Comparison of ENCODE assay signal across 22 cellular contexts in genomic region chr12:104166465-104166864, GRCh38. TPM values are rescaled to one million over a fixed set of nuclear protein-coding genes. Genes with fewer than 3 reads are reported as not detected.
DNase-seq lines count a peak whose midpoint lies in the region; ATAC-seq and TF ChIP-seq lines count a peak whose summit lies in the region.
"Had no signal": no experiment of that assay in that cellular context is flagged by ENCODE, and none has a peak within 500 bp of the region (broad histone marks: within the 10 kb centered on the region; RNA-seq: fewer than 3 reads in every experiment).

No MANE protein-coding gene starts in this region.

- no peak overlapping the region for H2BK120ac ChIP-seq in mesenchymal stem cell (ENCODE audit: low read depth, low read length)

- H3K23ac ChIP-seq in mesenchymal stem cell (ENCODE audit: low read length in 2 of 2): no peak overlapping the region

- no peak for ATAC-seq in T-cell (replicated peaks in 1 of 4)
- ATAC-seq in HG03571 (IDR thresholded peaks at IDR 0.05; ENCODE audit: unreplicated experiment): no peak
- no peak for ATAC-seq in GM18511 (IDR thresholded peaks at IDR 0.05; ENCODE audit: unreplicated experiment)
- ATAC-seq: effector memory CD8-positive, alpha-beta T cell had no signal

- H3K4ac ChIP-seq in mesenchymal stem cell (ENCODE audit: low read depth in 1 of 2, low read length in 2 of 2): no peak overlapping the region

- POLR2A ChIA-PET in T-cell (lab: Charles Lee): no interaction called here

- DNase-seq in AG08396 (ENCODE audit: low spot score) (peak; percentile 18), RPMI7951 (ENCODE audit: low read depth) (peak; percentile 37), fibroblast of villous mesenchyme (ENCODE audit: low read depth) (peak; percentile 43), mesenchymal stem cell (peak; percentile 33), T-cell (no peak), OCI-M2 (lab: John Stamatoyannopoulos, UW; ENCODE audit: unreplicated experiment) (no peak)
- DNase-seq: activated B cell treated with CpG ODN at 0.5 μM for 24 hours; activated CD4-positive, alpha-beta memory T cell treated with anti-CD3 and anti-CD28 coated beads, Interleukin-2, amount 10 ng/mL, durations not matched to agents 7 days and 5 days; activated effector memory CD4-positive, alpha-beta T cell treated with Interleukin-2 at 50 U/mL for 16 hours; effector memory CD8-positive, alpha-beta T cell; Kasumi-1; mesendoderm; MV-4-11; naive B cell; NCI-H187 treated with DMSO at 0.1 percent for 48 hours; NCI-H526; substantia nigra; T-helper 9 cell had no signal

- H3K9ac ChIP-seq in mesenchymal stem cell (ENCODE audit: low read length): no peak overlapping the region

- no peaks in the 10 kb centered on the region for H3K9me3 ChIP-seq in mesenchymal stem cell (ENCODE audit: control insufficient read depth, low read length)

- H3K27ac Mint-ChIP-seq in T-cell: no peak overlapping the region
- H3K27ac Mint-ChIP-seq: activated B cell treated with CpG ODN at 0.5 μM for 24 hours; activated CD4-positive, alpha-beta memory T cell treated with anti-CD3 and anti-CD28 coated beads, Interleukin-2, amount 10 ng/mL, durations not matched to agents 7 days and 5 days; CD14-positive monocyte; effector memory CD8-positive, alpha-beta T cell; naive B cell had no signal

- no peak overlapping the region for H3K14ac ChIP-seq in mesenchymal stem cell (ENCODE audit: low read length in 2 of 2)

- H4K91ac ChIP-seq in mesenchymal stem cell (ENCODE audit: low read length): no peak overlapping the region

- no peak overlapping the region for H3K4me3 ChIP-seq in fibroblast of villous mesenchyme (ENCODE audit: low read depth, low read length)
- H3K4me3 ChIP-seq in mesenchymal stem cell (ENCODE audit: insufficient read depth in 1 of 2, low read depth in 1 of 2, low read length in 2 of 2): no peak overlapping the region
- H3K4me3 ChIP-seq: coronary artery had no signal

- H3K4me1 ChIP-seq in mesenchymal stem cell (ENCODE audit: control insufficient read depth, insufficient read depth, low read depth, low read length): no peaks in the 10 kb centered on the region

- peaks cover 4 to 7% of the 10 kb centered on the region in 2 donors for H3K27me3 Mint-ChIP-seq in T-cell

- no peaks in the 10 kb centered on the region for H3K36me3 Mint-ChIP-seq in T-cell
- H3K36me3 Mint-ChIP-seq: CD14-positive monocyte had no signal

- no peaks in the 10 kb centered on the region for H3K36me3 ChIP-seq in mesenchymal stem cell (ENCODE audit: control insufficient read depth in 1 of 2, insufficient read depth in 2 of 2, low read depth in 1 of 2, low read length in 2 of 2)

- H2BK15ac ChIP-seq in mesenchymal stem cell (ENCODE audit: low read depth, poor library complexity, severe bottlenecking): no peak overlapping the region

- H3K4me3 Mint-ChIP-seq in T-cell: no peak overlapping the region
- H3K4me3 Mint-ChIP-seq: activated B cell treated with CpG ODN at 0.5 μM for 24 hours; activated CD4-positive, alpha-beta memory T cell treated with anti-CD3 and anti-CD28 coated beads, Interleukin-2, amount 10 ng/mL, durations not matched to agents 7 days and 5 days; CD14-positive monocyte; effector memory CD8-positive, alpha-beta T cell; naive B cell had no signal

- H4K8ac ChIP-seq in mesenchymal stem cell (ENCODE audit: low read length): no peak overlapping the region

- H2AK5ac ChIP-seq in mesenchymal stem cell (ENCODE audit: low read length, severe bottlenecking): no peak overlapping the region

- 93% methylated on average over 6 of the region's 6 CpGs for WGBS in mesenchymal stem cell

- H3K4me2 ChIP-seq in mesenchymal stem cell (ENCODE audit: low read length, poor library complexity, severe bottlenecking): no peak overlapping the region

- no peak for TF ChIP-seq CTCF in fibroblast of villous mesenchyme (IDR thresholded peaks at IDR 0.05; ENCODE audit: insufficient read depth, low read depth, low read length)

- no peak overlapping the region for H2AFZ ChIP-seq in mesenchymal stem cell (ENCODE audit: low read depth, low read length)

- no peak overlapping the region for H3K18ac ChIP-seq in mesenchymal stem cell (ENCODE audit: low read depth in 1 of 2, low read length in 2 of 2)

- no peak overlapping the region for H3K27ac ChIP-seq in mesenchymal stem cell (ENCODE audit: low read length, poor library complexity, severe bottlenecking)

- CTCF ChIA-PET in T-cell (lab: Charles Lee): interaction anchor here in 1 of 2 donors (0.7 kb wide), 1 partner anchor 306 kb away, joined by 5 read pairs; no protein-coding TSS in a partner anchor

- no peak overlapping the region for H2BK5ac ChIP-seq in mesenchymal stem cell (ENCODE audit: low read depth, low read length, poor library complexity, severe bottlenecking)

- H3K79me1 ChIP-seq in mesenchymal stem cell (replicated peaks; ENCODE audit: low read length, poor library complexity, severe bottlenecking): no peaks in the 10 kb centered on the region

- no peaks in the 10 kb centered on the region for H3K9me3 Mint-ChIP-seq in T-cell
- H3K9me3 Mint-ChIP-seq: activated CD4-positive, alpha-beta memory T cell treated with anti-CD3 and anti-CD28 coated beads, Interleukin-2, amount 10 ng/mL, durations not matched to agents 7 days and 5 days; CD14-positive monocyte; effector memory CD8-positive, alpha-beta T cell; naive B cell had no signal

- peaks cover 0 to 6% of the 10 kb centered on the region in 2 experiments for H3K27me3 ChIP-seq in mesenchymal stem cell (ENCODE audit: control insufficient read depth in 1 of 2, insufficient read depth in 1 of 2, low read length in 2 of 2)

- no peaks in the 10 kb centered on the region for H3K4me1 Mint-ChIP-seq in T-cell
- H3K4me1 Mint-ChIP-seq: activated B cell treated with CpG ODN at 0.5 μM for 24 hours; activated CD4-positive, alpha-beta memory T cell treated with anti-CD3 and anti-CD28 coated beads, Interleukin-2, amount 10 ng/mL, durations not matched to agents 7 days and 5 days; naive B cell had no signal

- no peak overlapping the region for H2BK12ac ChIP-seq in mesenchymal stem cell (ENCODE audit: low read length in 2 of 2)

RNA-seq across cellular contexts. Expression of gene NFYB, which starts 28.5 kb away (rescaled TPM):
- 15.5 and 21.6 TPM in 2 replicates for total RNA-seq in RPMI7951 (2014; rRNA removed; shearing (Covaris generic))
- total RNA-seq in fibroblast of villous mesenchyme: 11.9 and 28.5 TPM in 2 replicates
- polyA plus RNA-seq in mesenchymal stem cell (2013, experiment 1 of 2): 11.7 TPM
- polyA plus RNA-seq in mesenchymal stem cell (2013, experiment 2 of 2): 10.7 TPM
- 10 to 100 TPM; 15.6 to 23.7 (median 22.3) TPM for total RNA-seq in T-cell

RNA-seq across cellular contexts. Expression of gene TXNRD1, which starts 49.1 kb away (rescaled TPM):
- total RNA-seq in RPMI7951 (2014; rRNA removed; shearing (Covaris generic)): 208 and 209 TPM in 2 replicates
- total RNA-seq in fibroblast of villous mesenchyme (352 and 747 TPM in 2 replicates), T-cell (10 to 100 TPM; 33.1 to 91.7 (median 68.9) TPM)
- polyA plus RNA-seq in mesenchymal stem cell (2013, experiment 1 of 2): 177 TPM
- 174 TPM for polyA plus RNA-seq in mesenchymal stem cell (2013, experiment 2 of 2)

Comparison
In these comparisons a context has a peak if more than half of its experiments do, and no peak if none do; other contexts are left out.
1. DNase-seq: peak in AG08396 (single experiment), RPMI7951 (single experiment), fibroblast of villous mesenchyme (single experiment) and mesenchymal stem cell (single experiment); none in T-cell (0 of 34) and OCI-M2 (single experiment).